Comparison of ENCODE assay signal across 16 cellular contexts in the genomic region with DNA sequence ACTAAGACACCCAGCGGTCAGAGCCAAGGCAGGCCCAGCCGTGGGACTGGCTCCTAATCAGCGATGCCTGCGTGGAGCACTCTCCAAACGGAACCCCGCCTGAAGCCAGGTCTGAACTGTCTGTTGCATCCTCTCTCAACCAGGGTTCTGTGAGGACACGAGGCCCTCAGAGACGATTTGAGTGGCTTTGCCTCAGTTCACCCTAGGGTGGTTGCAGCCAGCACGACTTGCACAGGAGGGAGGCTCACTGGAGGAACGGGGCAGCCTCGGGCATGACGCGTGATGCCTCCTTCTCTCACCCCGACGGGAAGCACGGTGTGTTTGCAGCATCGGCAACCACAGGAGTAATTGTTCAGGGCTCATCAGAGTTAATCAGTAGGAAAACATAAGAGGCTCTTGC.
"Had no signal": no experiment of that assay in that cellular context is flagged by ENCODE, and none has a peak within 500 bp of the region (broad histone marks: within the 10 kb centered on the region; RNA-seq: fewer than 3 reads in every experiment).

No MANE protein-coding gene starts in this region.

- H3K27ac Mint-ChIP-seq: activated CD8-positive, alpha-beta T cell treated with anti-CD3 and anti-CD28 coated beads for 36 hours; activated naive CD4-positive, alpha-beta T cell treated with anti-CD3 and anti-CD28 coated beads for 36 hours; immature natural killer cell; naive thymus-derived CD8-positive, alpha-beta T cell had no signal

- ATAC-seq: activated CD8-positive, alpha-beta T cell treated with anti-CD3 and anti-CD28 coated beads for 36 hours; naive thymus-derived CD8-positive, alpha-beta T cell had no signal

- H3K9me3 ChIP-seq: spleen, thyroid gland, uterus had no signal

- H3K4me3 ChIP-seq: spleen, thyroid gland, uterus had no signal

- H3K36me3 ChIP-seq: brain microvascular endothelial cell, spleen, thyroid gland, uterus had no signal

- H3K4me1 Mint-ChIP-seq: immature natural killer cell had no signal

- DNase-seq: activated CD4-positive, alpha-beta T cell treated with anti-CD3 and anti-CD28 coated beads for 48 hours; activated CD4-positive, CD25-positive, alpha-beta regulatory T cell; activated CD8-positive, alpha-beta T cell treated with anti-CD3 and anti-CD28 coated beads for 36 hours; activated naive CD4-positive, alpha-beta T cell treated with anti-CD3 and anti-CD28 coated beads for 36 hours; activated T-cell treated with anti-CD3 and anti-CD28 coated beads, Interleukin-2, amount 50 U/mL, for 1 hour; central memory CD4-positive, alpha-beta T cell; erythroblast; immature natural killer cell; mesenchymal stem cell; naive thymus-derived CD8-positive, alpha-beta T cell; spleen; stimulated activated naive CD4-positive, alpha-beta T cell; T1000; thyroid gland; uterus had no signal

- H3K4me1 ChIP-seq: thyroid gland, uterus had no signal

- H3K36me3 Mint-ChIP-seq: immature natural killer cell; naive thymus-derived CD8-positive, alpha-beta T cell had no signal

- H3K27ac ChIP-seq: brain microvascular endothelial cell, spleen, thyroid gland, uterus had no signal

- H3K27me3 ChIP-seq: brain microvascular endothelial cell, spleen, thyroid gland, uterus had no signal

- H3K4me3 Mint-ChIP-seq: activated CD8-positive, alpha-beta T cell treated with anti-CD3 and anti-CD28 coated beads for 36 hours; activated naive CD4-positive, alpha-beta T cell treated with anti-CD3 and anti-CD28 coated beads for 36 hours; immature natural killer cell; naive thymus-derived CD8-positive, alpha-beta T cell had no signal

- H3K9me3 Mint-ChIP-seq: activated CD8-positive, alpha-beta T cell treated with anti-CD3 and anti-CD28 coated beads for 36 hours; activated naive CD4-positive, alpha-beta T cell treated with anti-CD3 and anti-CD28 coated beads for 36 hours; naive thymus-derived CD8-positive, alpha-beta T cell had no signal
